13 cellular contexts compared by ENCODE assay signal in the genomic region with DNA sequence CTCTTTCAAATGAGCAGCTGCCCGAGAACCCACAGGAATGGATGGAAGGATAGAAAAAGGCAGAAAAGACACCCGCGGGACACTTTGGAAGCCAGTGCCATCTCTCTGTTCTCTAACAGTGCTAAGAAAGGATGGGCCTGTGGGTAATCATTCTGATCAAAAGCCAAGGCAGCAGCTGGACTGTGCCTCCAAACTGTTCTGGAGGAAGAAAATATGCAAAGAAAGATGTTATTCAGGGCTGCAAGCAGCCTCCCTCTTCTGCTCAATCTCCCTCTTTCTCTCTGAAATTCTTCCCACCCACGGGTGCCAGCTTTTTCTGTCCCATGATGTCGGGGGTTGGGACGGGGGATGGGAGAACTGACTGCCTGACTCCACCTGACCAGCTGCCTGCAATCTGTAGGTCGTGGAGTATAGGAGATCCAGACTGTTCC. TPM values are rescaled to one million over a fixed set of nuclear protein-coding genes. Genes with fewer than 3 reads are reported as not detected.
DNase-seq lines count a peak whose midpoint lies in the region; ATAC-seq and TF ChIP-seq lines count a peak whose summit lies in the region.
"Had no signal": no experiment of that assay in that cellular context is flagged by ENCODE, and none has a peak within 500 bp of the region (broad histone marks: within the 10 kb centered on the region; RNA-seq: fewer than 3 reads in every experiment).

No MANE protein-coding gene starts in this region.

- no peaks in the 10 kb centered on the region; the same call in 1 of the 2 replicates for H3K9me3 ChIP-seq in BLaER1
- H3K9me3 ChIP-seq: vagina had no signal

- peak overlapping the region; percentile 77 for H3K4me2 ChIP-seq in BLaER1

- DNase-seq in SK-MEL-5 (ENCODE audit: low read depth, low spot score) (peak; percentile 48), fibroblast of the aortic adventitia (ENCODE audit: low read depth) (peak; percentile 53), posterior cingulate gyrus (peak; percentile 30 to 94 (median 64)), NCI-H526 treated with DMSO at 0.1 percent for 48 hours (lab: John Stamatoyannopoulos, UW) (no peak), NCI-H1417 treated with DMSO at 0.1 percent for 48 hours (lab: John Stamatoyannopoulos, UW) (no peak)
- no peak for DNase-seq in activated naive CD4-positive, alpha-beta T cell (lab: John Stamatoyannopoulos, UW)
- DNase-seq: activated CD4-positive, alpha-beta memory T cell treated with anti-CD3 and anti-CD28 coated beads for 36 hours; activated naive CD4-positive, alpha-beta T cell treated with anti-CD3 and anti-CD28 coated beads, Interleukin-2, amount 50 U/mL, for 16 hours; NCI-H187 treated with DMSO at 0.1 percent for 48 hours; T-helper 2 cell had no signal

- H3K4me3 ChIP-seq in BLaER1 = no peak overlapping the region
- H3K4me3 ChIP-seq in fibroblast of the aortic adventitia (ENCODE audit: low read depth, low read length) = no peak overlapping the region
- H3K4me3 ChIP-seq: vagina had no signal

- H3K27me3 ChIP-seq in BLaER1 = no peaks in the 10 kb centered on the region
- H3K27me3 ChIP-seq: vagina had no signal

- ATAC-seq in GM19035 (IDR thresholded peaks at IDR 0.05; ENCODE audit: unreplicated experiment) = no peak

- peak overlapping the region; percentile 65; the same call in 1 of the 2 replicates for H3K27ac ChIP-seq in BLaER1
- H3K27ac ChIP-seq: vagina had no signal

- TF ChIP-seq CTCF in fibroblast of the aortic adventitia (IDR thresholded peaks at IDR 0.05; ENCODE audit: insufficient read depth, low read length) = no peak

- H3K4me1 ChIP-seq in BLaER1 = peaks cover 21% of the 10 kb centered on the region
- H3K4me1 ChIP-seq: vagina had no signal

- H3K36me3 ChIP-seq in BLaER1 = no peaks in the 10 kb centered on the region
- H3K36me3 ChIP-seq: vagina had no signal

- in situ Hi-C loops in SK-MEL-5 (cut with HindIII; ENCODE audit: low pct_unique_long_range_greater_than_20kb, low sequenced_read_pairs) = no loop called here

- intact Hi-C loops in posterior cingulate gyrus (cut with DNase I) = loop anchor here (5.0 to 10.0 kb wide), 2 partner anchors 33 to 60 kb away; no protein-coding TSS in a partner anchor

- 0 out of 2 replicates have a peak overlapping the region, but pooled peaks have one; percentile 23 for H3K9ac ChIP-seq in BLaER1

- H4K20me1 ChIP-seq in BLaER1 = no peaks in the 10 kb centered on the region

RNA-seq across cellular contexts. Expression of gene FTH1, which starts 37.8 kb away (rescaled TPM):
- 1,001 and 1,103 TPM in 2 replicates for total RNA-seq in SK-MEL-5 (2014; rRNA removed; shearing (Covaris generic))
- 4,572 and 4,628 TPM in 2 replicates for polyA plus RNA-seq in SK-MEL-5 (2015; cell fraction: cytosol; rRNA removed)
- polyA plus RNA-seq in SK-MEL-5 (2015; cell fraction: nucleus; rRNA removed) = 450 and 590 TPM in 2 replicates
- total RNA-seq in fibroblast of the aortic adventitia (ENCODE audit: low replicate concordance) = 1,813 and 2,631 TPM in 2 replicates

RNA-seq across cellular contexts. Expression of gene BEST1, which starts 55.1 kb away (rescaled TPM):
- total RNA-seq in SK-MEL-5 (2014; rRNA removed; shearing (Covaris generic)) = 47.8 and 50.6 TPM in 2 replicates
- polyA plus RNA-seq in SK-MEL-5 (2015; cell fraction: cytosol; rRNA removed) = 31.0 and 38.6 TPM in 2 replicates
- polyA plus RNA-seq in SK-MEL-5 (2015; cell fraction: nucleus; rRNA removed) = 686 and 695 TPM in 2 replicates
- 3.1 and 3.4 TPM in 2 replicates for total RNA-seq in fibroblast of the aortic adventitia (ENCODE audit: low replicate concordance)

Comparison
In these comparisons a context has a peak if more than half of its experiments do, and no peak if none do; other contexts are left out.
1. DNase-seq: peak in SK-MEL-5 (single experiment), fibroblast of the aortic adventitia (single experiment) and posterior cingulate gyrus (10 of 10); none in NCI-H526 treated with DMSO at 0.1 percent for 48 hours (single experiment), NCI-H1417 treated with DMSO at 0.1 percent for 48 hours (single experiment) and activated naive CD4-positive, alpha-beta T cell (0 of 4).
2. RNA of gene BEST1, which starts 55.1 kb away (total RNA-seq): 47.8 to 50.6 TPM in SK-MEL-5; 3.1 to 3.4 TPM in fibroblast of the aortic adventitia; every median in the first group is over 10 times any median in the second.